In genomic region chr14:21874167-21874566, GRCh38 we compare ENCODE assay signal across 17 cellular contexts.
DNase-seq lines count a peak whose midpoint lies in the region; ATAC-seq and TF ChIP-seq lines count a peak whose summit lies in the region.
"Had no signal": no experiment of that assay in that cellular context is flagged by ENCODE, and none has a peak within 500 bp of the region (broad histone marks: within the 10 kb centered on the region; RNA-seq: fewer than 3 reads in every experiment).

No MANE protein-coding gene starts in this region.

- peaks cover 48% of the 10 kb centered on the region for H3K4me1 ChIP-seq in CD4-positive, alpha-beta memory T cell (ENCODE audit: insufficient read depth, low read length)
- H3K4me1 ChIP-seq in naive thymus-derived CD4-positive, alpha-beta T cell (ENCODE audit: control insufficient read depth in 2 of 2, insufficient read depth in 2 of 2, low read length in 2 of 2): peaks cover 28 to 32% of the 10 kb centered on the region in 2 donors
- H3K4me1 ChIP-seq in upper lobe of left lung: no peaks in the 10 kb centered on the region
- H3K4me1 ChIP-seq: BE2C, parathyroid adenoma had no signal

- WGBS in upper lobe of left lung, 2 donors: 29 to 31% methylated on average over 3 of the region's 3 CpGs

- H3K4me3 ChIP-seq in CD4-positive, alpha-beta memory T cell (ENCODE audit: low read length in 2 of 2): peak overlapping the region in 1 of 2 donors; percentile 11
- H3K4me3 ChIP-seq in Jurkat, Clone E6-1 (ENCODE audit: low read length): peak overlapping the region; percentile 25
- H3K4me3 ChIP-seq in naive thymus-derived CD4-positive, alpha-beta T cell (ENCODE audit: low read length): peak overlapping the region; percentile 47
- no peak overlapping the region for H3K4me3 ChIP-seq in upper lobe of left lung

- H3K27me3 ChIP-seq in CD4-positive, alpha-beta memory T cell (ENCODE audit: insufficient read depth, low read length): no peaks in the 10 kb centered on the region
- H3K27me3 ChIP-seq in naive thymus-derived CD4-positive, alpha-beta T cell (ENCODE audit: control insufficient read depth in 2 of 2, insufficient read depth in 2 of 2, low read length in 2 of 2): no peaks in the 10 kb centered on the region
- no peaks in the 10 kb centered on the region for H3K27me3 ChIP-seq in upper lobe of left lung
- H3K27me3 ChIP-seq: BE2C had no signal

- H3K9me3 Mint-ChIP-seq in CD4-positive, alpha-beta memory T cell: peaks cover 0 to 3% (median 0%) of the 10 kb centered on the region in 8 donors
- H3K9me3 Mint-ChIP-seq in activated CD8-positive, alpha-beta T cell treated with anti-CD3 and anti-CD28 coated beads, Interleukin-2, amount 10 ng/mL, durations not matched to agents 7 days and 5 days (ENCODE audit: insufficient read depth): no peaks in the 10 kb centered on the region
- peaks cover 0 to 2% (median 0%) of the 10 kb centered on the region in 11 donors for H3K9me3 Mint-ChIP-seq in naive thymus-derived CD4-positive, alpha-beta T cell
- peaks cover 2 to 4% of the 10 kb centered on the region in 2 donors for H3K9me3 Mint-ChIP-seq in stimulated activated naive B cell treated with anti-CD40 and anti-IgM and Interleukin-4, amounts not matched to agents 10 μg/mL and 1 μg/mL and 100 μg/mL, for 72 hours

- H3K4me3 Mint-ChIP-seq in CD4-positive, alpha-beta memory T cell: peak overlapping the region; percentile 54 to 81 (median 72)
- peak overlapping the region; percentile 56 for H3K4me3 Mint-ChIP-seq in activated CD8-positive, alpha-beta T cell treated with anti-CD3 and anti-CD28 coated beads, Interleukin-2, amount 10 ng/mL, durations not matched to agents 7 days and 5 days
- H3K4me3 Mint-ChIP-seq in naive thymus-derived CD4-positive, alpha-beta T cell: peak overlapping the region; percentile 35 to 84 (median 70)
- H3K4me3 Mint-ChIP-seq in stimulated activated naive B cell treated with anti-CD40 and anti-IgM and Interleukin-4, amounts not matched to agents 10 μg/mL and 1 μg/mL and 100 μg/mL, for 72 hours: no peak overlapping the region

- H3K4me1 Mint-ChIP-seq in CD4-positive, alpha-beta memory T cell: peaks cover 15 to 50% (median 36%) of the 10 kb centered on the region in 4 donors
- H3K4me1 Mint-ChIP-seq in activated CD8-positive, alpha-beta T cell treated with anti-CD3 and anti-CD28 coated beads, Interleukin-2, amount 10 ng/mL, durations not matched to agents 7 days and 5 days (ENCODE audit: low read depth): peaks cover 27% of the 10 kb centered on the region
- peaks cover 17 to 53% (median 39%) of the 10 kb centered on the region in 7 donors for H3K4me1 Mint-ChIP-seq in naive thymus-derived CD4-positive, alpha-beta T cell
- H3K4me1 Mint-ChIP-seq in stimulated activated naive B cell treated with anti-CD40 and anti-IgM and Interleukin-4, amounts not matched to agents 10 μg/mL and 1 μg/mL and 100 μg/mL, for 72 hours: peaks cover 0 to 2% of the 10 kb centered on the region in 2 donors

- POLR2A ChIA-PET in CD4-positive, alpha-beta memory T cell (lab: Charles Lee; ENCODE audit: partially characterized antibody): interaction anchor here (0.9 to 2.4 kb wide), 5 partner anchors 11 to 682 kb away, joined by 3 to 10 read pairs (median 7); no protein-coding TSS in a partner anchor
- POLR2A ChIA-PET in activated CD8-positive, alpha-beta T cell treated with anti-CD3 and anti-CD28 coated beads, Interleukin-2, amount 10 ng/mL, durations not matched to agents 7 days and 5 days (lab: Charles Lee): no interaction called here
- POLR2A ChIA-PET in naive thymus-derived CD4-positive, alpha-beta T cell (lab: Charles Lee): interaction anchor here (0.7 to 1.1 kb wide), 4 partner anchors 9 to 682 kb away, joined by 3 to 5 read pairs (median 4); no protein-coding TSS in a partner anchor

- TF ChIP-seq POLR2A in upper lobe of left lung (IDR thresholded peaks at IDR 0.05): no peak

- H3K36me3 ChIP-seq in CD4-positive, alpha-beta memory T cell (ENCODE audit: insufficient read depth, low read length): no peaks in the 10 kb centered on the region
- no peaks in the 10 kb centered on the region for H3K36me3 ChIP-seq in naive thymus-derived CD4-positive, alpha-beta T cell (ENCODE audit: control insufficient read depth in 2 of 3, insufficient read depth in 3 of 3, low read length in 3 of 3)
- no peaks in the 10 kb centered on the region for H3K36me3 ChIP-seq in upper lobe of left lung
- H3K36me3 ChIP-seq: BE2C had no signal

- peak; percentile 87 for ATAC-seq in activated CD8-positive, alpha-beta T cell treated with anti-CD3 and anti-CD28 coated beads, Interleukin-2, amount 10 ng/mL, durations not matched to agents 7 days and 5 days
- peak; percentile 76 for ATAC-seq in naive thymus-derived CD4-positive, alpha-beta T cell
- ATAC-seq in GM21723 (IDR thresholded peaks at IDR 0.05; ENCODE audit: unreplicated experiment) (no peak), upper lobe of left lung (ENCODE audit: low FRiP score in 2 of 2) (no peak)
- ATAC-seq in stimulated activated naive B cell treated with anti-CD40 and anti-IgM and Interleukin-4, amounts not matched to agents 10 μg/mL and 1 μg/mL and 100 μg/mL, for 72 hours (replicated peaks): no peak
- ATAC-seq: PC-3 had no signal

- H3K9me3 ChIP-seq in CD4-positive, alpha-beta memory T cell (ENCODE audit: control insufficient read depth in 1 of 2, low read length in 2 of 2): no peaks in the 10 kb centered on the region
- H3K9me3 ChIP-seq in naive thymus-derived CD4-positive, alpha-beta T cell (ENCODE audit: control insufficient read depth in 2 of 3, low read length in 3 of 3): no peaks in the 10 kb centered on the region
- H3K9me3 ChIP-seq in upper lobe of left lung: no peaks in the 10 kb centered on the region
- H3K9me3 ChIP-seq: BE2C had no signal

- intact Hi-C loops in CD4-positive, alpha-beta memory T cell (cut with micrococcal nuclease): no loop called here
- intact Hi-C loops in naive thymus-derived CD4-positive, alpha-beta T cell (cut with micrococcal nuclease): loop anchor here in 1 of 2 donors (1.0 kb wide), 1 partner anchor 13 kb away; no protein-coding TSS in a partner anchor

- DNase-seq in CD4-positive, alpha-beta memory T cell: peak in 1 of 5 donors; percentile 37
- DNase-seq in Jurkat, Clone E6-1 (ENCODE audit: low read depth, low spot score): peak; percentile 52
- peak; percentile 35 for DNase-seq in activated CD8-positive, alpha-beta T cell treated with anti-CD3 and anti-CD28 coated beads, Interleukin-2, amount 10 ng/mL, durations not matched to agents 7 days and 5 days
- peak in 1 of 9 donors; percentile 30 for DNase-seq in naive thymus-derived CD4-positive, alpha-beta T cell
- DNase-seq in upper lobe of left lung: no peak
- no peak for DNase-seq in stimulated activated naive B cell treated with anti-CD40 and anti-IgM and Interleukin-4, amounts not matched to agents 10 μg/mL and 1 μg/mL and 100 μg/mL, for 72 hours
- DNase-seq: activated CD4-positive, alpha-beta T cell treated with anti-CD3 and anti-CD28 coated beads for 1 hour; anterior cingulate cortex; BE2C; cerebellar nuclear complex; head of caudate nucleus; NCI-H1417; NCI-H774; PC-3; SIG-M5 had no signal

- CTCF ChIA-PET in CD4-positive, alpha-beta memory T cell (lab: Charles Lee; ENCODE audit: partially characterized antibody): interaction anchor here (1.3 to 1.6 kb wide), 2 partner anchors 40 to 696 kb away, joined by 4 to 7 read pairs; no protein-coding TSS in a partner anchor
- CTCF ChIA-PET in activated CD8-positive, alpha-beta T cell treated with anti-CD3 and anti-CD28 coated beads, Interleukin-2, amount 10 ng/mL, durations not matched to agents 7 days and 5 days (lab: Charles Lee): interaction anchor here (0.7 to 2.0 kb wide), 8 partner anchors 12 to 980 kb away, joined by 3 to 8 read pairs (median 4); no protein-coding TSS in a partner anchor
- CTCF ChIA-PET in naive thymus-derived CD4-positive, alpha-beta T cell (lab: Charles Lee): interaction anchor here (0.9 to 1.6 kb wide), 4 partner anchors 22 to 696 kb away, joined by 4 to 6 read pairs (median 4); no protein-coding TSS in a partner anchor

- H3K36me3 Mint-ChIP-seq in CD4-positive, alpha-beta memory T cell: no peaks in the 10 kb centered on the region
- peaks cover 1% of the 10 kb centered on the region for H3K36me3 Mint-ChIP-seq in activated CD8-positive, alpha-beta T cell treated with anti-CD3 and anti-CD28 coated beads, Interleukin-2, amount 10 ng/mL, durations not matched to agents 7 days and 5 days (ENCODE audit: low read depth)
- H3K36me3 Mint-ChIP-seq in naive thymus-derived CD4-positive, alpha-beta T cell: peaks cover 0 to 2% (median 0%) of the 10 kb centered on the region in 5 donors
- no peaks in the 10 kb centered on the region for H3K36me3 Mint-ChIP-seq in stimulated activated naive B cell treated with anti-CD40 and anti-IgM and Interleukin-4, amounts not matched to agents 10 μg/mL and 1 μg/mL and 100 μg/mL, for 72 hours

- TF ChIP-seq EP300 in upper lobe of left lung (IDR thresholded peaks at IDR 0.05): no peak

- TF ChIP-seq CTCF in upper lobe of left lung (IDR thresholded peaks at IDR 0.05): no peak

- no peaks in the 10 kb centered on the region for H3K27me3 Mint-ChIP-seq in CD4-positive, alpha-beta memory T cell
- peaks cover 4% of the 10 kb centered on the region for H3K27me3 Mint-ChIP-seq in activated CD8-positive, alpha-beta T cell treated with anti-CD3 and anti-CD28 coated beads, Interleukin-2, amount 10 ng/mL, durations not matched to agents 7 days and 5 days (ENCODE audit: low read depth)
- peaks cover 0 to 4% (median 0%) of the 10 kb centered on the region in 5 donors for H3K27me3 Mint-ChIP-seq in naive thymus-derived CD4-positive, alpha-beta T cell
- peaks cover 7 to 20% of the 10 kb centered on the region in 2 donors for H3K27me3 Mint-ChIP-seq in stimulated activated naive B cell treated with anti-CD40 and anti-IgM and Interleukin-4, amounts not matched to agents 10 μg/mL and 1 μg/mL and 100 μg/mL, for 72 hours

- H3K27ac ChIP-seq in CD4-positive, alpha-beta memory T cell (ENCODE audit: low read depth, low read length): peak overlapping the region; percentile 18
- peak overlapping the region; percentile 46 for H3K27ac ChIP-seq in naive thymus-derived CD4-positive, alpha-beta T cell (ENCODE audit: low read depth, low read length)
- no peak overlapping the region for H3K27ac ChIP-seq in upper lobe of left lung
- H3K27ac ChIP-seq: parathyroid adenoma had no signal

- peak overlapping the region; percentile 75 to 91 (median 88) for H3K27ac Mint-ChIP-seq in CD4-positive, alpha-beta memory T cell
- H3K27ac Mint-ChIP-seq in activated CD8-positive, alpha-beta T cell treated with anti-CD3 and anti-CD28 coated beads, Interleukin-2, amount 10 ng/mL, durations not matched to agents 7 days and 5 days: peak overlapping the region; percentile 76
- peak overlapping the region; percentile 6 to 93 (median 84) for H3K27ac Mint-ChIP-seq in naive thymus-derived CD4-positive, alpha-beta T cell
- H3K27ac Mint-ChIP-seq in stimulated activated naive B cell treated with anti-CD40 and anti-IgM and Interleukin-4, amounts not matched to agents 10 μg/mL and 1 μg/mL and 100 μg/mL, for 72 hours: no peak overlapping the region

Comparison
In these comparisons a context has a peak if more than half of its experiments do, and no peak if none do; other contexts are left out.
1. DNase-seq: peak in Jurkat, Clone E6-1 (single experiment) and activated CD8-positive, alpha-beta T cell treated with anti-CD3 and anti-CD28 coated beads, Interleukin-2, amount 10 ng/mL, durations not matched to agents 7 days and 5 days (single experiment); none in upper lobe of left lung (0 of 2) and stimulated activated naive B cell treated with anti-CD40 and anti-IgM and Interleukin-4, amounts not matched to agents 10 μg/mL and 1 μg/mL and 100 μg/mL, for 72 hours (single experiment).
2. H3K27ac ChIP-seq: peak in CD4-positive, alpha-beta memory T cell (single experiment) and naive thymus-derived CD4-positive, alpha-beta T cell (single experiment); none in upper lobe of left lung (0 of 4).
3. H3K4me3 ChIP-seq: peak in Jurkat, Clone E6-1 (single experiment) and naive thymus-derived CD4-positive, alpha-beta T cell (single experiment); none in upper lobe of left lung (0 of 4).
4. H3K4me3 Mint-ChIP-seq: peak in CD4-positive, alpha-beta memory T cell (8 of 8), activated CD8-positive, alpha-beta T cell treated with anti-CD3 and anti-CD28 coated beads, Interleukin-2, amount 10 ng/mL, durations not matched to agents 7 days and 5 days (single experiment) and naive thymus-derived CD4-positive, alpha-beta T cell (10 of 10); none in stimulated activated naive B cell treated with anti-CD40 and anti-IgM and Interleukin-4, amounts not matched to agents 10 μg/mL and 1 μg/mL and 100 μg/mL, for 72 hours (0 of 2).
5. ATAC-seq: peak in activated CD8-positive, alpha-beta T cell treated with anti-CD3 and anti-CD28 coated beads, Interleukin-2, amount 10 ng/mL, durations not matched to agents 7 days and 5 days (single experiment) and naive thymus-derived CD4-positive, alpha-beta T cell (single experiment); none in GM21723 (single experiment), upper lobe of left lung (0 of 2) and stimulated activated naive B cell treated with anti-CD40 and anti-IgM and Interleukin-4, amounts not matched to agents 10 μg/mL and 1 μg/mL and 100 μg/mL, for 72 hours (0 of 2).